ENCODE assay signal across 1 cellular context in the genomic region with DNA sequence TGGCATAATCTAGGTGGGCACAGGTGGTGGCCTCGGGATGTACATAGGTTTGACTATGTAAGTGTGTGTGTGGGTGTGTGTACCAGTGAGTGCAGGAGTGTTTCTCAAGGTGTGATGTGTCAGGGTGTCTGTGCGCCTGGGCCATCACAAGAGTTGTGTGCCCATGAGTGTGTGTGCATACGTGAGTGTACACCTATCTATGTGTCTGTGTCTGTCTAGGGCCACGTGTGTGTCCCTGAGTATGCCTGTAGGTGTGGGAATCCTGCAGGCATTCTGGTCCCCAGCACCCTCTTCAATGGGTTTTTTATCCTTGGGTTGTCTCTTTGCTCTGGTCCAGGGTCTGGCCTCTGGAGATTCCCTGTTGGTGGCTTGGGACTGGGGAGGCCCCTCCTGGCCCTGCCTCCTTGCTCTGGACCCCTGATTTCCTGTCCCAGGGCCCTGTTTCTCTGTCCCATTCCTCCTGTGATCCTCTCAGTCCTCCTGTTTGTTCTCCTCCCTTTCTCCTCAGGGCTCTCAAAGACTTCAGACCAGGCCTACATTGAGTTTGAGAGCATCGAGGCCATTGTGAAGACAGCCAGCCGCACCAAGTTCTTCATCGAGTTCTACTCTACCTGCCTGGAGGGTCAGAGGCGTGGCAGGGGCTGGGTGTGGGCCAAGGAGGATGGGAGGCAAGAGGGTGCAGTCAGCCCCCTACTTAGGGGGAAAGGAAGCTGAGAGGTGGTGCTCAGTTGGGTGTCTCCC.
TF ChIP-seq lines count a peak whose summit lies in the region.

No MANE protein-coding gene starts in this region.

TF ChIP-seq in SK-N-SH, 30 proteins besides CTCF, POLR2A, EP300 and RAD21 (continued from another document):
- TF ChIP-seq, protein P1, sequence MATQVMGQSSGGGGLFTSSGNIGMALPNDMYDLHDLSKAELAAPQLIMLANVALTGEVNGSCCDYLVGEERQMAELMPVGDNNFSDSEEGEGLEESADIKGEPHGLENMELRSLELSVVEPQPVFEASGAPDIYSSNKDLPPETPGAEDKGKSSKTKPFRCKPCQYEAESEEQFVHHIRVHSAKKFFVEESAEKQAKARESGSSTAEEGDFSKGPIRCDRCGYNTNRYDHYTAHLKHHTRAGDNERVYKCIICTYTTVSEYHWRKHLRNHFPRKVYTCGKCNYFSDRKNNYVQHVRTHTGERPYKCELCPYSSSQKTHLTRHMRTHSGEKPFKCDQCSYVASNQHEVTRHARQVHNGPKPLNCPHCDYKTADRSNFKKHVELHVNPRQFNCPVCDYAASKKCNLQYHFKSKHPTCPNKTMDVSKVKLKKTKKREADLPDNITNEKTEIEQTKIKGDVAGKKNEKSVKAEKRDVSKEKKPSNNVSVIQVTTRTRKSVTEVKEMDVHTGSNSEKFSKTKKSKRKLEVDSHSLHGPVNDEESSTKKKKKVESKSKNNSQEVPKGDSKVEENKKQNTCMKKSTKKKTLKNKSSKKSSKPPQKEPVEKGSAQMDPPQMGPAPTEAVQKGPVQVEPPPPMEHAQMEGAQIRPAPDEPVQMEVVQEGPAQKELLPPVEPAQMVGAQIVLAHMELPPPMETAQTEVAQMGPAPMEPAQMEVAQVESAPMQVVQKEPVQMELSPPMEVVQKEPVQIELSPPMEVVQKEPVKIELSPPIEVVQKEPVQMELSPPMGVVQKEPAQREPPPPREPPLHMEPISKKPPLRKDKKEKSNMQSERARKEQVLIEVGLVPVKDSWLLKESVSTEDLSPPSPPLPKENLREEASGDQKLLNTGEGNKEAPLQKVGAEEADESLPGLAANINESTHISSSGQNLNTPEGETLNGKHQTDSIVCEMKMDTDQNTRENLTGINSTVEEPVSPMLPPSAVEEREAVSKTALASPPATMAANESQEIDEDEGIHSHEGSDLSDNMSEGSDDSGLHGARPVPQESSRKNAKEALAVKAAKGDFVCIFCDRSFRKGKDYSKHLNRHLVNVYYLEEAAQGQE (IDR thresholded peaks at IDR 0.05; ENCODE audit: low read depth, low read length), result no peak
- no peak for TF ChIP-seq ELF1 (IDR thresholded peaks at IDR 0.05)
TF ChIP-seq in SK-N-SH: peak in this region for 1.
